8 cellular contexts compared by ENCODE assay signal in genomic region chr1:10377365-10378029, GRCh38. TPM values are rescaled to one million over a fixed set of nuclear protein-coding genes. Genes with fewer than 3 reads are reported as not detected.
DNase-seq lines count a peak whose midpoint lies in the region; TF ChIP-seq lines count a peak whose summit lies in the region.
"Not testable (repeated sequence)": the region's sequence is repeated elsewhere in the genome, so short reads cannot be mapped to it uniquely, and the experiment has no call there.

No MANE protein-coding gene starts in this region.

- 18 to 24% (median 22%) methylated on average over 13 to 14 of the region's 14 CpGs for WGBS in adrenal gland, 4 donors
- WGBS in spleen, 5 donors, result 38 to 47% (median 45%) methylated on average over 14 of the region's 14 CpGs

- peak; percentile 47 for TF ChIP-seq CTCF in GM13976 (IDR thresholded peaks at IDR 0.05; ENCODE audit: borderline replicate concordance, control extremely low read depth, extremely low read depth, insufficient read depth, missing control alignments)
- peak; percentile 71 to 93 (median 86) for TF ChIP-seq CTCF in adrenal gland (IDR thresholded peaks at IDR 0.05)
- TF ChIP-seq CTCF in fibroblast of pulmonary artery (IDR thresholded peaks at IDR 0.05; ENCODE audit: low read length, missing control alignments), result peak; percentile 78
- TF ChIP-seq CTCF in spleen (IDR thresholded peaks at IDR 0.05 in 8 of 11, conservative IDR thresholded peaks at IDR 0.05 in 3 of 11), result peak; percentile 52 to 95 (median 81)

- H3K27me3 ChIP-seq in SJSA1 (replicated peaks); adrenal gland; spleen (replicated peaks in 1 of 7): not testable (repeated sequence)

- H3K4me3 ChIP-seq in SJSA1; adrenal gland; fibroblast of pulmonary artery (replicated peaks; ENCODE audit: low read depth, low read length): not testable (repeated sequence)
- H3K4me3 ChIP-seq in spleen, result peak overlapping the region in 1 of 8 donors; percentile 14

- in situ Hi-C loops in GM13976 (cut with MboI; ENCODE audit: low sequenced_read_pairs, unreplicated experiment), result not testable (repeated sequence)

- intact Hi-C loops in adrenal gland (cut with DNase I) (loop anchor here (5.0 to 10.0 kb wide), 3 partner anchors 45 to 117 kb away; no protein-coding TSS in a partner anchor), spleen (cut with DNase I; ENCODE audit: low total_unique reads) (loop anchor here (5.0 kb wide), 1 partner anchor 50 kb away; no protein-coding TSS in a partner anchor)

- not testable (repeated sequence) for H3K27ac ChIP-seq in SJSA1
- peak overlapping the region; percentile 59 to 89 (median 80) for H3K27ac ChIP-seq in adrenal gland
- peak overlapping the region in 7 of 8 donors; percentile 68 to 84 (median 81) for H3K27ac ChIP-seq in spleen

- not testable (repeated sequence) for TF ChIP-seq POLR2A in adrenal gland (IDR thresholded peaks at IDR 0.05); spleen (IDR thresholded peaks at IDR 0.05)

- H3K4me1 ChIP-seq in SJSA1 (replicated peaks) (peaks cover 14% of the 10 kb centered on the region), adrenal gland (replicated peaks in 1 of 2) (peaks cover 9 to 19% of the 10 kb centered on the region in 2 donors), spleen (peaks cover 0 to 31% (median 15%) of the 10 kb centered on the region in 6 donors)

- H3K9me3 ChIP-seq in SJSA1 (replicated peaks); adrenal gland (replicated peaks in 1 of 3); spleen: not testable (repeated sequence)

- DNase-seq in AML-193 (lab: John Stamatoyannopoulos, UW) (peak; percentile 81 to 82), GM13976 (ENCODE audit: low spot score) (peak; percentile 68), NCI-H1105 treated with DMSO at 0.1 percent for 48 hours (lab: John Stamatoyannopoulos, UW) (peak; percentile 30), SJSA1 (ENCODE audit: low read depth in 1 of 2, low spot score in 2 of 2) (peak; percentile 64 to 74), adrenal gland (peak; percentile 71 to 91 (median 80)), fibroblast of pulmonary artery (ENCODE audit: low read depth) (peak; percentile 87), medulla oblongata (ENCODE audit: extremely low spot score) (peak; percentile 84), spleen (peak; percentile 80)

- H3K36me3 ChIP-seq in SJSA1, result peaks cover 27% of the 10 kb centered on the region
- peaks cover 0 to 45% of the 10 kb centered on the region in 2 donors for H3K36me3 ChIP-seq in adrenal gland (replicated peaks in 1 of 2)
- peaks cover 0 to 94% (median 28%) of the 10 kb centered on the region in 6 donors for H3K36me3 ChIP-seq in spleen

RNA-seq across cellular contexts. Expression of gene PGD, which starts 21.4 kb away (rescaled TPM):
- 44.6 and 55.6 TPM in 2 replicates for total RNA-seq in SJSA1 (2014; rRNA removed; shearing (Covaris generic))
- total RNA-seq in adrenal gland (100 to 1,000 TPM in 2 of 8 donors, 10 to 100 TPM in 6; 68.5 to 162 (median 84.6) TPM), spleen (100 to 1,000 TPM; 105 to 381 (median 142) TPM)
- polyA plus RNA-seq in adrenal gland (100 to 1,000 TPM in 1 of 3 donors, 10 to 100 TPM in 2; 32.2 to 170 (median 41.4) TPM), spleen (10 to 100 TPM; 40.8 to 72.9 (median 46.6) TPM)

RNA-seq across cellular contexts. Expression of gene CENPS, which starts 52.7 kb away (rescaled TPM):
- 4.9 and 14.6 TPM in 2 replicates for total RNA-seq in SJSA1 (2014; rRNA removed; shearing (Covaris generic))
- 10 to 100 TPM in 7 of 8 donors, 1 to 10 TPM in 1; 10.0 to 32.9 (median 16.0) TPM for total RNA-seq in adrenal gland
- polyA plus RNA-seq in adrenal gland, result 10 to 100 TPM; 19.6 to 25.4 (median 24.5) TPM
- total RNA-seq in spleen, result 1 to 10 TPM; 2.1 to 9.6 (median 6.2) TPM
- polyA plus RNA-seq in spleen, result 10 to 100 TPM in 2 of 3 donors, 1 to 10 TPM in 1; 9.3 to 13.5 (median 13.0) TPM

Comparison
In these comparisons a context has a peak if more than half of its experiments do, and no peak if none do; other contexts are left out.
1. DNase-seq: peak in every context shown above with its lines; median percentile 87 in fibroblast of pulmonary artery; 84 in medulla oblongata; 82 in AML-193; 80 in adrenal gland; 80 in spleen; 69 in SJSA1; 68 in GM13976; 30 in NCI-H1105 treated with DMSO at 0.1 percent for 48 hours.